ENCODE assay signal across 13 cellular contexts in the genomic region with DNA sequence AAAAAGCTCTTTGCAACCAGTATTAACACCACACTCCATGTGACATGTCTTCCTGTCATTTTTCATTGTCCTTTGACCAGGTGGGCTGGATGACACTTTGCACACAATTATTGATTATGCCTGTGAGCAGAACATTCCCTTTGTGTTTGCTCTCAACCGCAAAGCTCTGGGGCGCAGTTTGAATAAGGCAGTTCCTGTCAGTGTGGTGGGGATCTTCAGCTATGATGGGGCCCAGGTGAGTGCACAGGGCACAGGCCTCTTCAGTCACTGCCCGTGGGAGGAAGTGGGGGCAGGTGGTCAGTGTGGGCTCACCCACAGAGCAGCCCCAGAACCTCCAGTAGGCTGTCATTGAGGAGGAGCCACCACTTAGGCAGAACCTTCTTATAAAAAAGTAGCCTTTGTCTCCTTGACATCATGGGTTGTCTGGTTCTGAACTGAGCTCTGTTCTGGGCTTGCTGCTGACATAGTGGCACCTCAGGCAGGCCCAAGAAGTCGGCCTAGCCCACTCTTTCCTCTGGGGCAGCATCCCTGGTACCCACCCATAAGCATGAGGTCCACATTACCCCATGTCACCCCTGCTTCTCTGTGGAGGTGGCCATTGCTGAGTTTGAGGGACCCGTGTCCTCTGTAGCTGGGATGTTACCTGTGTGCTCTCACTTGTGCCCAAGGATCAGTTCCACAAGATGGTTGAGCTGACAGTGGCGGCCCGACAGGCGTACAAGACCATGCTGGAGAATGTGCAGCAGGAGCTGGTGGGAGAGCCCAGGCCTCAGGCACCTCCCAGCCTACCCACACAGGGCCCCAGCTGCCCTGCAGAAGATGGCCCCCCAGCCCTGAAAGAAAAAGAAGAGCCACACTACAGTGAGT. TPM values are rescaled to one million over a fixed set of nuclear protein-coding genes. Genes with fewer than 3 reads are reported as not detected.
DNase-seq lines count a peak whose midpoint lies in the region; ATAC-seq and TF ChIP-seq lines count a peak whose summit lies in the region.
"Had no signal": no experiment of that assay in that cellular context is flagged by ENCODE, and none has a peak within 500 bp of the region (broad histone marks: within the 10 kb centered on the region; RNA-seq: fewer than 3 reads in every experiment).

No MANE protein-coding gene starts in this region.

- no peaks in the 10 kb centered on the region for H3K27me3 Mint-ChIP-seq in activated CD4-positive, alpha-beta T cell treated with anti-CD3 and anti-CD28 coated beads, Interleukin-2, amount 10 ng/mL, durations not matched to agents 24 days and 14 days
- H3K27me3 Mint-ChIP-seq in effector memory CD8-positive, alpha-beta T cell, result no peaks in the 10 kb centered on the region
- no peaks in the 10 kb centered on the region for H3K27me3 Mint-ChIP-seq in progenitor cell of endocrine pancreas

- no peaks in the 10 kb centered on the region for H3K27me3 ChIP-seq in Karpas-422 (ENCODE audit: low read length)
- H3K27me3 ChIP-seq: heart right ventricle had no signal

- H3K27ac ChIP-seq in Karpas-422 (ENCODE audit: low read length), result no peak overlapping the region

- H4K20me1 ChIP-seq in Karpas-422 (ENCODE audit: insufficient read depth, low read depth, low read length), result no peaks in the 10 kb centered on the region

- H3K4me3 ChIP-seq in Karpas-422 (ENCODE audit: low read length), result no peak overlapping the region
- H3K4me3 ChIP-seq: heart right ventricle had no signal

- H3K4me2 ChIP-seq in Karpas-422 (ENCODE audit: low read depth, low read length, poor library complexity, severe bottlenecking), result no peak overlapping the region

- no peak overlapping the region for H3K9ac ChIP-seq in Karpas-422 (ENCODE audit: low read length)

- intact Hi-C loops in activated CD4-positive, alpha-beta T cell treated with anti-CD3 and anti-CD28 coated beads, Interleukin-2, amount 10 ng/mL, durations not matched to agents 24 days and 14 days (cut with micrococcal nuclease), result no loop called here

- H3K36me3 ChIP-seq in Karpas-422 (ENCODE audit: insufficient read depth, low read length), result peaks cover 27% of the 10 kb centered on the region; the same call in 1 of the 2 replicates

- no peaks in the 10 kb centered on the region for H3K9me2 ChIP-seq in Karpas-422 (replicated peaks; ENCODE audit: insufficient read depth, low read length)

- no peak for DNase-seq in activated CD4-positive, alpha-beta T cell treated with anti-CD3 and anti-CD28 coated beads, Interleukin-2, amount 10 ng/mL, durations not matched to agents 24 days and 14 days
- no peak for DNase-seq in activated CD4-positive, alpha-beta T cell treated with anti-CD3 and anti-CD28 coated beads for 48 hours
- DNase-seq in NCI-H510A treated with DMSO at 0.1 percent for 48 hours (lab: John Stamatoyannopoulos, UW), result peak; percentile 76
- no peak for DNase-seq in effector memory CD8-positive, alpha-beta T cell
- no peak for DNase-seq in progenitor cell of endocrine pancreas (ENCODE audit: low spot score, unreplicated experiment)
- no peak for DNase-seq in Karpas-422
- no peak for DNase-seq in ecto neural progenitor cell (ENCODE audit: low spot score)
- DNase-seq: Calu3, cortex of kidney, heart right ventricle, KG1, NCI-H1694 treated with DMSO at 0.1 percent for 48 hours had no signal

- H3K79me2 ChIP-seq in Karpas-422 (ENCODE audit: low read length), result no peaks in the 10 kb centered on the region

- peak overlapping the region; percentile 36 for H3K27ac Mint-ChIP-seq in activated CD4-positive, alpha-beta T cell treated with anti-CD3 and anti-CD28 coated beads, Interleukin-2, amount 10 ng/mL, durations not matched to agents 24 days and 14 days
- peak overlapping the region; percentile 49 to 59 for H3K27ac Mint-ChIP-seq in effector memory CD8-positive, alpha-beta T cell
- peak overlapping the region; percentile 84 for H3K27ac Mint-ChIP-seq in progenitor cell of endocrine pancreas

- TF ChIP-seq CTCF in progenitor cell of endocrine pancreas (IDR thresholded peaks at IDR 0.05; ENCODE audit: unreplicated experiment), result no peak

- H3K4me1 Mint-ChIP-seq in activated CD4-positive, alpha-beta T cell treated with anti-CD3 and anti-CD28 coated beads, Interleukin-2, amount 10 ng/mL, durations not matched to agents 24 days and 14 days, result peaks cover 10% of the 10 kb centered on the region
- peaks cover 6 to 7% of the 10 kb centered on the region in 2 donors for H3K4me1 Mint-ChIP-seq in effector memory CD8-positive, alpha-beta T cell (ENCODE audit: low read depth in 2 of 2)
- H3K4me1 Mint-ChIP-seq in progenitor cell of endocrine pancreas (ENCODE audit: low read depth), result peaks cover 26% of the 10 kb centered on the region

- no peaks in the 10 kb centered on the region for H3K4me1 ChIP-seq in Karpas-422 (ENCODE audit: low read length)

- H3K36me3 Mint-ChIP-seq in activated CD4-positive, alpha-beta T cell treated with anti-CD3 and anti-CD28 coated beads, Interleukin-2, amount 10 ng/mL, durations not matched to agents 24 days and 14 days (ENCODE audit: low read depth), result peaks cover 68% of the 10 kb centered on the region
- H3K36me3 Mint-ChIP-seq in effector memory CD8-positive, alpha-beta T cell (ENCODE audit: insufficient read depth), result peaks cover 88% of the 10 kb centered on the region
- H3K36me3 Mint-ChIP-seq in progenitor cell of endocrine pancreas (ENCODE audit: insufficient read depth), result peaks cover 31% of the 10 kb centered on the region

- no peak overlapping the region for H2AFZ ChIP-seq in Karpas-422 (ENCODE audit: low read length)

- peak; percentile 36 for ATAC-seq in effector memory CD8-positive, alpha-beta T cell (replicated peaks)
- ATAC-seq in GM21786 (IDR thresholded peaks at IDR 0.05; ENCODE audit: unreplicated experiment), result no peak
- ATAC-seq: heart right ventricle had no signal

- no peaks in the 10 kb centered on the region for H3K9me3 Mint-ChIP-seq in activated CD4-positive, alpha-beta T cell treated with anti-CD3 and anti-CD28 coated beads, Interleukin-2, amount 10 ng/mL, durations not matched to agents 24 days and 14 days
- no peaks in the 10 kb centered on the region for H3K9me3 Mint-ChIP-seq in effector memory CD8-positive, alpha-beta T cell
- H3K9me3 Mint-ChIP-seq in progenitor cell of endocrine pancreas (ENCODE audit: low read depth), result no peaks in the 10 kb centered on the region

- H3K4me3 Mint-ChIP-seq in activated CD4-positive, alpha-beta T cell treated with anti-CD3 and anti-CD28 coated beads, Interleukin-2, amount 10 ng/mL, durations not matched to agents 24 days and 14 days, result no peak overlapping the region
- H3K4me3 Mint-ChIP-seq in effector memory CD8-positive, alpha-beta T cell, result no peak overlapping the region
- H3K4me3 Mint-ChIP-seq in progenitor cell of endocrine pancreas (ENCODE audit: low read depth), result no peak overlapping the region

- no peaks in the 10 kb centered on the region for H3K9me3 ChIP-seq in Karpas-422 (ENCODE audit: low read length)
- H3K9me3 ChIP-seq: heart right ventricle had no signal

RNA-seq across cellular contexts. Expression of a gene that starts 39.3 kb away (rescaled TPM):
- total RNA-seq in activated CD4-positive, alpha-beta T cell treated with anti-CD3 and anti-CD28 coated beads, Interleukin-2, amount 10 ng/mL, durations not matched to agents 24 days and 14 days, result 48.6 and 50.7 TPM in 2 replicates
- 73.5 and 75.7 TPM in 2 replicates for total RNA-seq in progenitor cell of endocrine pancreas
- 49.9 and 74.1 TPM in 2 replicates for total RNA-seq in Karpas-422 (2014; rRNA removed; shearing (Covaris generic); ENCODE audit: low replicate concordance)

RNA-seq across cellular contexts. Expression of a gene that starts 46.6 kb away (rescaled TPM):
- 167 and 176 TPM in 2 replicates for total RNA-seq in activated CD4-positive, alpha-beta T cell treated with anti-CD3 and anti-CD28 coated beads, Interleukin-2, amount 10 ng/mL, durations not matched to agents 24 days and 14 days
- total RNA-seq in progenitor cell of endocrine pancreas, result 98.7 and 99.1 TPM in 2 replicates
- total RNA-seq in Karpas-422 (2014; rRNA removed; shearing (Covaris generic); ENCODE audit: low replicate concordance), result 150 and 319 TPM in 2 replicates
